ENCODE assay signal across 8 cellular contexts in genomic region chr9:1869843-1870242, GRCh38.
DNase-seq lines count a peak whose midpoint lies in the region; ATAC-seq lines count a peak whose summit lies in the region.

No MANE protein-coding gene starts in this region.

- H3K9me3 Mint-ChIP-seq in activated CD8-positive, alpha-beta memory T cell treated with anti-CD3 and anti-CD28 coated beads, Interleukin-2, amount 10 ng/mL, durations not matched to agents 7 days and 5 days (ENCODE audit: low read depth) = no peaks in the 10 kb centered on the region

- H3K27ac Mint-ChIP-seq in activated CD8-positive, alpha-beta memory T cell treated with anti-CD3 and anti-CD28 coated beads, Interleukin-2, amount 10 ng/mL, durations not matched to agents 7 days and 5 days = no peak overlapping the region
- no peak overlapping the region for H3K27ac Mint-ChIP-seq in T-helper 17 cell

- H3K4me1 Mint-ChIP-seq in activated CD8-positive, alpha-beta memory T cell treated with anti-CD3 and anti-CD28 coated beads, Interleukin-2, amount 10 ng/mL, durations not matched to agents 7 days and 5 days = no peaks in the 10 kb centered on the region
- H3K4me1 Mint-ChIP-seq in T-helper 17 cell = peaks cover 10% of the 10 kb centered on the region

- no peak for DNase-seq in activated CD8-positive, alpha-beta memory T cell treated with anti-CD3 and anti-CD28 coated beads, Interleukin-2, amount 10 ng/mL, durations not matched to agents 7 days and 5 days
- no peak for DNase-seq in activated CD8-positive, alpha-beta memory T cell treated with anti-CD3 and anti-CD28 coated beads, Interleukin-2, amount 50 U/mL, for 4 hours
- peak in 2 of 3 donors; percentile 13 to 14 for DNase-seq in T-helper 17 cell
- peak; percentile 53 for DNase-seq in iPS-NIHi11 (ENCODE audit: low spot score)
- no peak for DNase-seq in anterior cingulate cortex (lab: John Stamatoyannopoulos, UW)
- DNase-seq in SHP77 treated with DMSO at 0.1 percent for 48 hours (lab: John Stamatoyannopoulos, UW) = no peak

- CTCF ChIA-PET in activated CD8-positive, alpha-beta memory T cell treated with anti-CD3 and anti-CD28 coated beads, Interleukin-2, amount 10 ng/mL, durations not matched to agents 7 days and 5 days (lab: Charles Lee) = no interaction called here

- H3K36me3 Mint-ChIP-seq in activated CD8-positive, alpha-beta memory T cell treated with anti-CD3 and anti-CD28 coated beads, Interleukin-2, amount 10 ng/mL, durations not matched to agents 7 days and 5 days = no peaks in the 10 kb centered on the region
- H3K36me3 Mint-ChIP-seq in T-helper 17 cell (ENCODE audit: low read depth) = no peaks in the 10 kb centered on the region

- no peak overlapping the region for H3K4me3 Mint-ChIP-seq in activated CD8-positive, alpha-beta memory T cell treated with anti-CD3 and anti-CD28 coated beads, Interleukin-2, amount 10 ng/mL, durations not matched to agents 7 days and 5 days
- no peak overlapping the region for H3K4me3 Mint-ChIP-seq in T-helper 17 cell

- peaks cover 66% of the 10 kb centered on the region for H3K27me3 Mint-ChIP-seq in activated CD8-positive, alpha-beta memory T cell treated with anti-CD3 and anti-CD28 coated beads, Interleukin-2, amount 10 ng/mL, durations not matched to agents 7 days and 5 days
- H3K27me3 Mint-ChIP-seq in T-helper 17 cell = peaks cover 14% of the 10 kb centered on the region

- peak; percentile 47 for ATAC-seq in activated CD8-positive, alpha-beta memory T cell treated with anti-CD3 and anti-CD28 coated beads, Interleukin-2, amount 10 ng/mL, durations not matched to agents 7 days and 5 days
- ATAC-seq in GM21381 (IDR thresholded peaks at IDR 0.05; ENCODE audit: unreplicated experiment) = peak; percentile 74
- ATAC-seq in HG03565 (IDR thresholded peaks at IDR 0.05; ENCODE audit: unreplicated experiment) = peak; percentile 78
- peak; percentile 71 for ATAC-seq in T-helper 17 cell

- no peaks in the 10 kb centered on the region for H3K9me3 ChIP-seq in T-helper 17 cell (ENCODE audit: control insufficient read depth, low read length, poor library complexity, severe bottlenecking)

Comparison
In these comparisons a context has a peak if more than half of its experiments do, and no peak if none do; other contexts are left out.
1. DNase-seq: peak in T-helper 17 cell (2 of 3) and iPS-NIHi11 (single experiment); none in activated CD8-positive, alpha-beta memory T cell treated with anti-CD3 and anti-CD28 coated beads, Interleukin-2, amount 10 ng/mL, durations not matched to agents 7 days and 5 days (single experiment), activated CD8-positive, alpha-beta memory T cell treated with anti-CD3 and anti-CD28 coated beads, Interleukin-2, amount 50 U/mL, for 4 hours (single experiment), anterior cingulate cortex (0 of 58) and SHP77 treated with DMSO at 0.1 percent for 48 hours (single experiment).
2. Peak in every context shown above with its lines, with median percentiles within 50 percentile points of each other: ATAC-seq.